ENCODE assay signal across 29 cellular contexts in the genomic region with DNA sequence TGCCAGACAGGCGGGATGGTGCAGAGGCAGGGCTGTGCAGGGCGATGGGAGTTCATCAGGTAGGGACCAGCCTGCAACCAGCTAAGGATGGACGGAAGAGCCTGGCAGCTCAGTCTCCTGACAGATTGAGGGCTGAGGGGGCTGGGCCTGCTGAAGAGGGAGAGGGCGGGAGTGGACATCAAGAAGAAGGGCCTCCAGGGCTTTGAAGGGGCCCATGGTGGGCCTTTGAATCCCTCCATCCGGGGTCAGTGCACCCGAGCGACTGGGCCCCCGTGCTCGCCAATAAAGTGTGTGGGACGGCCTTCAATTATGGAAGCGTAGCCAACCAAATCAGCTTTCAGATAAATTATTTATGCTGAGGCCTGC.
DNase-seq lines count a peak whose midpoint lies in the region; ATAC-seq and TF ChIP-seq lines count a peak whose summit lies in the region.
"Had no signal": no experiment of that assay in that cellular context is flagged by ENCODE, and none has a peak within 500 bp of the region (broad histone marks: within the 10 kb centered on the region; RNA-seq: fewer than 3 reads in every experiment).

No MANE protein-coding gene starts in this region.

- peaks cover 3% of the 10 kb centered on the region for H3K27me3 Mint-ChIP-seq in glutamatergic neuron (ENCODE audit: unreplicated experiment)
- H3K27me3 Mint-ChIP-seq: activated naive CD4-positive, alpha-beta T cell treated with anti-CD3 and anti-CD28 coated beads, Interleukin-2, amount 50 U/mL, for 24 hours had no signal

- ATAC-seq in SK-N-SH treated with all-trans-retinoic acid at 6 μM for 48 hours = no peak
- ATAC-seq: activated T-helper 17 cell treated with anti-CD3 and anti-CD28 coated beads, Interleukin-2, amount 50 U/mL, for 72 hours had no signal

- H4K20me1 ChIP-seq in SK-N-SH (ENCODE audit: insufficient read depth) = no peaks in the 10 kb centered on the region

- TF ChIP-seq EP300 in SK-N-SH (IDR thresholded peaks at IDR 0.05; ENCODE audit: borderline replicate concordance in 1 of 2, low read depth in 1 of 2, low read length in 1 of 2) = no peak

- H2BK15ac ChIP-seq in neuronal stem cell (ENCODE audit: low read length) = no peak overlapping the region

- TF ChIP-seq CTCF in SK-N-SH (IDR thresholded peaks at IDR 0.05) (no peak), glutamatergic neuron (IDR thresholded peaks at IDR 0.05; ENCODE audit: partially characterized antibody, unreplicated experiment) (no peak)

- H3K79me1 ChIP-seq in neuronal stem cell (ENCODE audit: low read depth, low read length) = no peaks in the 10 kb centered on the region

- no peak overlapping the region for H3K4ac ChIP-seq in neuronal stem cell (ENCODE audit: low read length)

- H3K14ac ChIP-seq in neuronal stem cell (ENCODE audit: low read length) = no peak overlapping the region

- peak overlapping the region; percentile 55 for H3K27ac Mint-ChIP-seq in glutamatergic neuron (ENCODE audit: unreplicated experiment)
- H3K27ac Mint-ChIP-seq: activated CD4-positive, alpha-beta memory T cell treated with anti-CD3 and anti-CD28 coated beads for 36 hours; activated naive CD4-positive, alpha-beta T cell treated with anti-CD3 and anti-CD28 coated beads, Interleukin-2, amount 50 U/mL, for 24 hours; activated T-helper 17 cell treated with anti-CD3 and anti-CD28 coated beads, Interleukin-2, amount 50 U/mL, for 72 hours; CD4-positive, alpha-beta T cell; HFFc6; T-helper 1 cell treated with Interleukin-12 subunit alpha and Interleukin-12 subunit beta and Interleukin-4 antibody, amounts not matched to agents 30 μg/mL and 1 μg/mL, for 36 hours had no signal

- no peak for TF ChIP-seq RAD21 in SK-N-SH (IDR thresholded peaks at IDR 0.05; ENCODE audit: low read length)

- POLR2A ChIA-PET in SK-N-SH (lab: Yijun Ruan, JAX) = interaction anchor here (0.7 kb wide), 1 partner anchor 467 kb away, joined by 4 read pairs; no protein-coding TSS in a partner anchor

- H2BK120ac ChIP-seq in neuronal stem cell (ENCODE audit: low read depth, low read length) = no peak overlapping the region

- peak overlapping the region; percentile 76 for H4K91ac ChIP-seq in neuronal stem cell (ENCODE audit: low read depth, low read length, poor library complexity)

- WGBS in SK-N-SH (ENCODE audit: low lambda C conversion rate) = 81% methylated on average over 6 of the region's 11 CpGs
- no CpG with 5 or more reads among the region's 11 CpGs for WGBS in neuronal stem cell (ENCODE audit: extremely low coverage in 2 of 2, insufficient read length in 2 of 2, insufficient replicate concordance in 1 of 2), 2 donors

- H3K9me3 Mint-ChIP-seq in glutamatergic neuron (ENCODE audit: unreplicated experiment) = peaks cover 14% of the 10 kb centered on the region
- H3K9me3 Mint-ChIP-seq: activated naive CD4-positive, alpha-beta T cell treated with anti-CD3 and anti-CD28 coated beads, Interleukin-2, amount 50 U/mL, for 24 hours; activated T-helper 17 cell treated with anti-CD3 and anti-CD28 coated beads, Interleukin-2, amount 50 U/mL, for 72 hours; CD4-positive, alpha-beta T cell; HFFc6; T-helper 1 cell treated with Interleukin-12 subunit alpha and Interleukin-12 subunit beta and Interleukin-4 antibody, amounts not matched to agents 30 μg/mL and 1 μg/mL, for 36 hours had no signal

- H2AK5ac ChIP-seq in neuronal stem cell (ENCODE audit: low read depth, low read length) = peak overlapping the region; percentile 0

- H3K4me2 ChIP-seq in SK-N-SH = no peak overlapping the region
- no peak overlapping the region for H3K4me2 ChIP-seq in neuronal stem cell (ENCODE audit: insufficient read depth, low read length, poor library complexity, severe bottlenecking)

- H3K4me3 ChIP-seq in SK-N-SH (ENCODE audit: low read depth in 2 of 2, low read length in 1 of 2) (no peak overlapping the region), neuronal stem cell (ENCODE audit: low read length in 2 of 2) (no peak overlapping the region)
- no peak overlapping the region for H3K4me3 ChIP-seq in effector memory CD4-positive, alpha-beta T cell (ENCODE audit: insufficient read depth, low read depth, low read length, poor library complexity, severe bottlenecking)
- H3K4me3 ChIP-seq: breast epithelium, lower lobe of right lung, Peyer's patch, SJSA1, upper lobe of right lung had no signal

- H3K36me3 Mint-ChIP-seq in glutamatergic neuron (ENCODE audit: unreplicated experiment) = peaks cover 4% of the 10 kb centered on the region
- H3K36me3 Mint-ChIP-seq: activated CD4-positive, alpha-beta memory T cell treated with anti-CD3 and anti-CD28 coated beads for 36 hours; activated naive CD4-positive, alpha-beta T cell treated with anti-CD3 and anti-CD28 coated beads, Interleukin-2, amount 50 U/mL, for 24 hours had no signal

- H4K8ac ChIP-seq in neuronal stem cell (ENCODE audit: low read depth, low read length) = no peak overlapping the region

- peak overlapping the region; percentile 43 for H2BK12ac ChIP-seq in neuronal stem cell (ENCODE audit: low read length)

- H2AFZ ChIP-seq in SK-N-SH (ENCODE audit: low read depth) (no peak overlapping the region), neuronal stem cell (ENCODE audit: low read length) (peak overlapping the region; percentile 61)

- H3K9me3 ChIP-seq in SK-N-SH = no peaks in the 10 kb centered on the region
- peaks cover 0 to 2% of the 10 kb centered on the region in 2 donors for H3K9me3 ChIP-seq in neuronal stem cell (replicated peaks in 1 of 2; ENCODE audit: control insufficient read depth in 2 of 2, insufficient read depth in 1 of 2, low read depth in 1 of 2, low read length in 2 of 2)
- H3K9me3 ChIP-seq in effector memory CD4-positive, alpha-beta T cell (ENCODE audit: control insufficient read depth, low read length) = no peaks in the 10 kb centered on the region
- H3K9me3 ChIP-seq: breast epithelium, lower lobe of right lung, Peyer's patch, SJSA1, upper lobe of right lung had no signal

- H3K23ac ChIP-seq in neuronal stem cell (ENCODE audit: low read depth, low read length, poor library complexity) = no peak overlapping the region

- H3K4me1 ChIP-seq in SK-N-SH (ENCODE audit: control insufficient read depth in 1 of 2, insufficient read depth in 2 of 2, low read depth in 1 of 2, low read length in 1 of 2) (peaks cover 0 to 30% of the 10 kb centered on the region in 2 experiments; a peak in 2 of 4 replicates), neuronal stem cell (ENCODE audit: control insufficient read depth in 2 of 2, insufficient read depth in 1 of 2, low read depth in 1 of 2, low read length in 2 of 2) (peaks cover 14 to 16% of the 10 kb centered on the region in 2 donors)
- no peaks in the 10 kb centered on the region for H3K4me1 ChIP-seq in effector memory CD4-positive, alpha-beta T cell (ENCODE audit: control insufficient read depth, insufficient read depth, low read length, poor library complexity, severe bottlenecking)
- H3K4me1 ChIP-seq: breast epithelium, lower lobe of right lung, Peyer's patch, upper lobe of right lung had no signal

- H3K4me3 Mint-ChIP-seq in glutamatergic neuron (ENCODE audit: unreplicated experiment) = peak overlapping the region; percentile 46
- H3K4me3 Mint-ChIP-seq: activated CD4-positive, alpha-beta memory T cell treated with anti-CD3 and anti-CD28 coated beads for 36 hours; activated naive CD4-positive, alpha-beta T cell treated with anti-CD3 and anti-CD28 coated beads, Interleukin-2, amount 50 U/mL, for 24 hours; activated T-helper 17 cell treated with anti-CD3 and anti-CD28 coated beads, Interleukin-2, amount 50 U/mL, for 72 hours; CD4-positive, alpha-beta T cell; HFFc6; T-helper 1 cell treated with Interleukin-12 subunit alpha and Interleukin-12 subunit beta and Interleukin-4 antibody, amounts not matched to agents 30 μg/mL and 1 μg/mL, for 36 hours had no signal

- H3K9ac ChIP-seq in SK-N-SH (no peak overlapping the region), neuronal stem cell (ENCODE audit: low read depth, low read length, poor library complexity) (no peak overlapping the region)

- no peaks in the 10 kb centered on the region for H3K79me2 ChIP-seq in SK-N-SH (ENCODE audit: insufficient read depth)

- H3K36me3 ChIP-seq in SK-N-SH (replicated peaks in 1 of 2; ENCODE audit: control insufficient read depth in 1 of 2, insufficient read depth in 2 of 2, low read length in 1 of 2) (no peaks in the 10 kb centered on the region), neuronal stem cell (replicated peaks in 1 of 2; ENCODE audit: control insufficient read depth in 2 of 2, insufficient read depth in 2 of 2, low read length in 2 of 2) (no peaks in the 10 kb centered on the region)
- H3K36me3 ChIP-seq in effector memory CD4-positive, alpha-beta T cell (ENCODE audit: control insufficient read depth, insufficient read depth, low read length) = no peaks in the 10 kb centered on the region
- H3K36me3 ChIP-seq: breast epithelium, lower lobe of right lung, Peyer's patch, SJSA1, upper lobe of right lung had no signal

- no peaks in the 10 kb centered on the region for H3F3A ChIP-seq in SK-N-SH (replicated peaks; ENCODE audit: insufficient read depth)

- H3K9me2 ChIP-seq in SK-N-SH = no peaks in the 10 kb centered on the region

- H3K4me1 Mint-ChIP-seq in glutamatergic neuron (ENCODE audit: low read depth, unreplicated experiment) = peaks cover 19% of the 10 kb centered on the region
- H3K4me1 Mint-ChIP-seq: activated naive CD4-positive, alpha-beta T cell treated with anti-CD3 and anti-CD28 coated beads, Interleukin-2, amount 50 U/mL, for 24 hours; activated T-helper 17 cell treated with anti-CD3 and anti-CD28 coated beads, Interleukin-2, amount 50 U/mL, for 72 hours had no signal

- H2BK5ac ChIP-seq in neuronal stem cell (ENCODE audit: low read length) = no peak overlapping the region

- H3K27ac ChIP-seq in SK-N-SH (ENCODE audit: low read depth in 2 of 2, low read length in 1 of 2) = peak overlapping the region in 1 of 2 experiments; percentile 90; a peak in 2 of 4 replicates
- no peak overlapping the region for H3K27ac ChIP-seq in neuronal stem cell (replicated peaks; ENCODE audit: low read length)
- H3K27ac ChIP-seq in effector memory CD4-positive, alpha-beta T cell (ENCODE audit: insufficient read depth, low read length, poor library complexity, severe bottlenecking) = no peak overlapping the region
- H3K27ac ChIP-seq: breast epithelium, lower lobe of right lung, Peyer's patch, SJSA1, upper lobe of right lung had no signal

- DNase-seq in SK-N-SH = peak; percentile 55
- DNase-seq in glutamatergic neuron = no peak
- no peak for DNase-seq in neuronal stem cell (ENCODE audit: low spot score)
- DNase-seq in ureter (ENCODE audit: low spot score) = peak; percentile 19
- DNase-seq in SKM-1 treated with dmso at 0.1 percent for 144 hours (lab: John Stamatoyannopoulos, UW; ENCODE audit: unreplicated experiment) = no peak
- no peak for DNase-seq in effector memory CD4-positive, alpha-beta T cell
- DNase-seq in RKO (ENCODE audit: low spot score) = no peak
- DNase-seq: 8988T; activated CD4-positive, alpha-beta memory T cell treated with anti-CD3 and anti-CD28 coated beads for 36 hours; activated CD4-positive, CD25-positive, alpha-beta regulatory T cell treated with anti-CD3 and anti-CD28 coated beads, Interleukin-2, amount 50 U/mL, for 72 hours; amygdala; CD4-positive, alpha-beta T cell; effector CD8-positive, alpha-beta T cell; erythroblast; HFFc6; kidney; lower lobe of right lung; NCI-H146; NCI-H446 treated with DMSO at 0.1 percent for 48 hours; small intestine; substantia nigra; upper lobe of right lung had no signal

- no peaks in the 10 kb centered on the region for H3K27me3 ChIP-seq in SK-N-SH (ENCODE audit: insufficient read depth)
- no peaks in the 10 kb centered on the region for H3K27me3 ChIP-seq in neuronal stem cell (ENCODE audit: control insufficient read depth in 3 of 3, insufficient read depth in 3 of 3, low read depth in 1 of 3, low read length in 3 of 3)
- no peaks in the 10 kb centered on the region for H3K27me3 ChIP-seq in effector memory CD4-positive, alpha-beta T cell (replicated peaks; ENCODE audit: control insufficient read depth, insufficient read depth, low read length, poor library complexity, severe bottlenecking)
- H3K27me3 ChIP-seq: breast epithelium, Peyer's patch, SJSA1, upper lobe of right lung had no signal

- CTCF ChIA-PET in SK-N-SH (lab: Yijun Ruan, JAX) = interaction anchor here (1.5 kb wide), 1 partner anchor 13 kb away, joined by 4 read pairs; no protein-coding TSS in a partner anchor

- H3K18ac ChIP-seq in neuronal stem cell (ENCODE audit: low read length) = peak overlapping the region; percentile 73

Comparison
In these comparisons a context has a peak if more than half of its experiments do, and no peak if none do; other contexts are left out.
1. DNase-seq: peak in SK-N-SH (single experiment) and ureter (single experiment); none in glutamatergic neuron (single experiment), neuronal stem cell (single experiment), SKM-1 treated with dmso at 0.1 percent for 144 hours (single experiment), effector memory CD4-positive, alpha-beta T cell (0 of 3) and RKO (single experiment).